Comparison of ENCODE assay signal across 11 cellular contexts in genomic region chr2:47534179-47534919, GRCh38. TPM values are rescaled to one million over a fixed set of nuclear protein-coding genes. Genes with fewer than 3 reads are reported as not detected.
DNase-seq lines count a peak whose midpoint lies in the region; ATAC-seq and TF ChIP-seq lines count a peak whose summit lies in the region.
"Had no signal": no experiment of that assay in that cellular context is flagged by ENCODE, and none has a peak within 500 bp of the region (broad histone marks: within the 10 kb centered on the region; RNA-seq: fewer than 3 reads in every experiment).

No MANE protein-coding gene starts in this region.

- no peak for TF ChIP-seq CTCF in fibroblast of mammary gland (conservative IDR thresholded peaks at IDR 0.05; ENCODE audit: control insufficient read depth, insufficient read depth, low read depth, low read length)

- no peaks in the 10 kb centered on the region for H3K9me3 ChIP-seq in NT2/D1 (ENCODE audit: insufficient read depth, low read length)
- H3K9me3 ChIP-seq: thyroid gland had no signal

- ATAC-seq in HG02884 (IDR thresholded peaks at IDR 0.05; ENCODE audit: unreplicated experiment): no peak

- peak; percentile 25 for DNase-seq in stimulated activated CD4-positive, alpha-beta T cell treated with anti-CD3 and anti-CD28 coated beads, Interleukin-15, amount 100 ng/mL, for 24 hours
- no peak for DNase-seq in stimulated activated CD4-positive, alpha-beta T cell treated with anti-CD3 and anti-CD28 coated beads, Interleukin-2, amount 100 ng/mL, for 48 hours
- peak; percentile 27 for DNase-seq in NT2/D1 (ENCODE audit: low read depth, low spot score)
- peak; percentile 93 for DNase-seq in fibroblast of mammary gland (ENCODE audit: low read depth)
- no peak for DNase-seq in pons (ENCODE audit: low spot score)
- DNase-seq in NCI-H1105 (lab: John Stamatoyannopoulos, UW): no peak
- no peak for DNase-seq in mesenteric fat pad (ENCODE audit: low spot score)
- DNase-seq: effector memory CD4-positive, alpha-beta T cell; thyroid gland had no signal

- peaks cover 7% of the 10 kb centered on the region for H3K4me1 ChIP-seq in NT2/D1 (ENCODE audit: insufficient read depth, insufficient read length)

- no peaks in the 10 kb centered on the region for H3K27me3 ChIP-seq in NT2/D1 (ENCODE audit: insufficient read depth, insufficient read length)
- H3K27me3 ChIP-seq: thyroid gland had no signal

- no peaks in the 10 kb centered on the region for H3K36me3 ChIP-seq in NT2/D1 (ENCODE audit: insufficient read depth, insufficient read length, low read length)
- H3K36me3 ChIP-seq: thyroid gland had no signal

- H3K4me3 ChIP-seq in NT2/D1 (ENCODE audit: insufficient read length, low read depth) (no peak overlapping the region), fibroblast of mammary gland (ENCODE audit: control insufficient read depth, low read depth, low read length) (no peak overlapping the region)
- H3K4me3 ChIP-seq: thyroid gland had no signal

- H3K9ac ChIP-seq in NT2/D1 (ENCODE audit: insufficient read length, low read depth): peak overlapping the region; percentile 17

RNA-seq across cellular contexts. Expression of gene KCNK12, which starts 36.4 kb away (rescaled TPM):
- total RNA-seq in mesenteric fat pad: not detected
- total RNA-seq: progenitor cell of endocrine pancreas had no signal

Comparison
In these comparisons a context has a peak if more than half of its experiments do, and no peak if none do; other contexts are left out.
1. DNase-seq: peak in stimulated activated CD4-positive, alpha-beta T cell treated with anti-CD3 and anti-CD28 coated beads, Interleukin-15, amount 100 ng/mL, for 24 hours (single experiment), NT2/D1 (single experiment) and fibroblast of mammary gland (single experiment); none in stimulated activated CD4-positive, alpha-beta T cell treated with anti-CD3 and anti-CD28 coated beads, Interleukin-2, amount 100 ng/mL, for 48 hours (0 of 2), pons (single experiment), NCI-H1105 (single experiment) and mesenteric fat pad (single experiment).